ENCODE assay signal across 1 cellular context in the genomic region with DNA sequence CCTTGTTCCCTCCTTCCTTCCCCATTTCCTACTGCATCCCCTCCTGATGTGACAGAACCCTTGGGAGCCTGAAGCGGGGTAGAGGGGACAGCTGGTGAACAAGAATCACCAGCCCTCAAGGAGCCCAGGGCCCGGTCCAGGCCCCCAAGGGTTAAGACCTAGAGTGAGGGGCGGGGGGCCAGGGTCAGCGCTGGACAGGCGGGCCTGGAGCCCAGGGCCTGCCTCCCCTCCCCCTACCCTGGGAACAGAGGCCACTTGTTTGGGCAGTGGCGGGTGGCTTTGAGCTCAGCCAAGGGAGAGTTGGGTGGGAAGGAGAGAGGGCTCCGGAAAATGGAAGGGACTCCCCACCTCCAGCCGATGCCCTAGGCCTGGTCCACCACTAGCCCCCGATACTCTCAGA.
TF ChIP-seq lines count a peak whose summit lies in the region.

No MANE protein-coding gene starts in this region.

TF ChIP-seq in HepG2, 621 proteins besides CTCF, POLR2A, EP300 and RAD21 (continued from another document):
- TF ChIP-seq ZNF569 (CRISPR knock-in tag; IDR thresholded peaks at IDR 0.05; ENCODE audit: borderline replicate concordance) (no peak), NR1H2 (CRISPR knock-in tag; IDR thresholded peaks at IDR 0.05; ENCODE audit: borderline replicate concordance, low read depth) (no peak), GATAD2A (CRISPR knock-in tag; IDR thresholded peaks at IDR 0.05) (peak; percentile 46; the same call in 1 of the 2 replicates), GTF2F1 (IDR thresholded peaks at IDR 0.05; ENCODE audit: low read length) (no peak), ARNTL (CRISPR knock-in tag; IDR thresholded peaks at IDR 0.05) (0 out of 2 replicates have a peak, but pooled peaks have one; percentile 24)
- TF ChIP-seq, protein P1, sequence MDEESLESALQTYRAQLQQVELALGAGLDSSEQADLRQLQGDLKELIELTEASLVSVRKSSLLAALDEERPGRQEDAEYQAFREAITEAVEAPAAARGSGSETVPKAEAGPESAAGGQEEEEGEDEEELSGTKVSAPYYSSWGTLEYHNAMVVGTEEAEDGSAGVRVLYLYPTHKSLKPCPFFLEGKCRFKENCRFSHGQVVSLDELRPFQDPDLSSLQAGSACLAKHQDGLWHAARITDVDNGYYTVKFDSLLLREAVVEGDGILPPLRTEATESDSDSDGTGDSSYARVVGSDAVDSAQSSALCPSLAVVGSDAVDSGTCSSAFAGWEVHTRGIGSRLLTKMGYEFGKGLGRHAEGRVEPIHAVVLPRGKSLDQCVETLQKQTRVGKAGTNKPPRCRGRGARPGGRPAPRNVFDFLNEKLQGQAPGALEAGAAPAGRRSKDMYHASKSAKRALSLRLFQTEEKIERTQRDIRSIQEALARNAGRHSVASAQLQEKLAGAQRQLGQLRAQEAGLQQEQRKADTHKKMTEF (CRISPR knock-in tag; IDR thresholded peaks at IDR 0.05), result peak; percentile 28; the same call in 1 of the 2 replicates
